ENCODE assay signal across 27 cellular contexts in genomic region chr20:56604690-56605089, GRCh38. TPM values are rescaled to one million over a fixed set of nuclear protein-coding genes. Genes with fewer than 3 reads are reported as not detected.
"Had no signal": no experiment of that assay in that cellular context is flagged by ENCODE, and none has a peak within 500 bp of the region (broad histone marks: within the 10 kb centered on the region; RNA-seq: fewer than 3 reads in every experiment).

No MANE protein-coding gene starts in this region.

- H3K4me3 Mint-ChIP-seq: immature natural killer cell; mesothelial cell of epicardium; naive B cell; natural killer cell treated with Interleukin-12 subunit alpha and Interleukin-12 subunit beta and Interleukin-15 and Interleukin-18, amount 100 ng/mL, for 72 hours; neural crest cell; stimulated activated effector memory CD8-positive, alpha-beta T cell treated with anti-CD3 and anti-CD28 coated beads, Interleukin-12 subunit alpha, Interleukin-12 subunit beta, amount 100 ng/mL, for 72 hours had no signal

- H3K27me3 ChIP-seq: left lung, thyroid gland, upper lobe of left lung had no signal

- DNase-seq: dorsolateral prefrontal cortex; effector CD4-positive, alpha-beta T cell; hypothalamus; immature natural killer cell; left lung; mesenchymal stem cell; mucosa of descending colon; naive B cell; stimulated activated CD4-positive, alpha-beta T cell treated with anti-CD3 and anti-CD28 coated beads, Interleukin-2, amount 100 ng/mL, for 24 hours; stimulated activated CD4-positive, alpha-beta T cell treated with anti-CD3 and anti-CD28 coated beads, Interleukin-4, amount 100 ng/mL, for 24 hours; stimulated activated naive CD4-positive, alpha-beta T cell treated with Interleukin-2 at 50 U/mL for 16 hours; stomach; thyroid gland; upper lobe of left lung had no signal

- H3K9me3 ChIP-seq: left lung, mucosa of descending colon, neutrophil, stomach, thyroid gland, upper lobe of left lung had no signal

- H3K4me1 Mint-ChIP-seq: immature natural killer cell; naive B cell; neural crest cell; stimulated activated effector memory CD8-positive, alpha-beta T cell treated with anti-CD3 and anti-CD28 coated beads, Interleukin-12 subunit alpha, Interleukin-12 subunit beta, amount 100 ng/mL, for 72 hours had no signal

- FAIRE-seq: colon, frontal cortex, keratinocyte, urothelium cell line had no signal

- H3K36me3 ChIP-seq: left lung, neutrophil, stomach, thyroid gland, upper lobe of left lung had no signal

- H3K36me3 Mint-ChIP-seq: immature natural killer cell; mesothelial cell of epicardium; naive B cell; natural killer cell treated with Interleukin-12 subunit alpha and Interleukin-12 subunit beta and Interleukin-15 and Interleukin-18, amount 100 ng/mL, for 72 hours; stimulated activated effector memory CD8-positive, alpha-beta T cell treated with anti-CD3 and anti-CD28 coated beads, Interleukin-12 subunit alpha, Interleukin-12 subunit beta, amount 100 ng/mL, for 72 hours had no signal

- H3K27ac ChIP-seq: dorsolateral prefrontal cortex, left lung, neutrophil, parathyroid adenoma, stomach, thyroid gland, upper lobe of left lung had no signal

- H3K27ac Mint-ChIP-seq: immature natural killer cell; mesothelial cell of epicardium; naive B cell; natural killer cell treated with Interleukin-12 subunit alpha and Interleukin-12 subunit beta and Interleukin-15 and Interleukin-18, amount 100 ng/mL, for 72 hours; progenitor cell of endocrine pancreas; stimulated activated effector memory CD8-positive, alpha-beta T cell treated with anti-CD3 and anti-CD28 coated beads, Interleukin-12 subunit alpha, Interleukin-12 subunit beta, amount 100 ng/mL, for 72 hours had no signal

- H3K9me3 Mint-ChIP-seq: immature natural killer cell; mesothelial cell of epicardium; naive B cell; natural killer cell treated with Interleukin-12 subunit alpha and Interleukin-12 subunit beta and Interleukin-15 and Interleukin-18, amount 100 ng/mL, for 72 hours; neural crest cell; stimulated activated effector memory CD8-positive, alpha-beta T cell treated with anti-CD3 and anti-CD28 coated beads, Interleukin-12 subunit alpha, Interleukin-12 subunit beta, amount 100 ng/mL, for 72 hours had no signal

- H3K4me1 ChIP-seq: left lung, parathyroid adenoma, stomach, upper lobe of left lung had no signal

- H3K4me3 ChIP-seq: dorsolateral prefrontal cortex, left lung, mucosa of descending colon, stomach, thyroid gland, upper lobe of left lung had no signal

- ATAC-seq: left lung; mucosa of descending colon; natural killer cell treated with Interleukin-12 subunit alpha and Interleukin-12 subunit beta and Interleukin-15 and Interleukin-18, amount 100 ng/mL, for 72 hours; sciatic nerve; stimulated activated effector memory CD8-positive, alpha-beta T cell treated with anti-CD3 and anti-CD28 coated beads, Interleukin-12 subunit alpha, Interleukin-12 subunit beta, amount 100 ng/mL, for 72 hours had no signal

RNA-seq across cellular contexts. Expression of gene TFAP2C, which starts 24.4 kb away (rescaled TPM):
- total RNA-seq: lung microvascular endothelial cell; natural killer cell treated with Interleukin-12 subunit alpha and Interleukin-12 subunit beta and Interleukin-15 and Interleukin-18, amount 100 ng/mL, for 72 hours had no signal
- polyA plus RNA-seq: immature natural killer cell had no signal
